Comparison of ENCODE assay signal across 15 cellular contexts in genomic region chr18:30920356-30920755, GRCh38.
DNase-seq lines count a peak whose midpoint lies in the region; ATAC-seq, FAIRE-seq and TF ChIP-seq lines count a peak whose summit lies in the region.
"Had no signal": no experiment of that assay in that cellular context is flagged by ENCODE, and none has a peak within 500 bp of the region (broad histone marks: within the 10 kb centered on the region; RNA-seq: fewer than 3 reads in every experiment).

No MANE protein-coding gene starts in this region.

- TF ChIP-seq EP300 in tibial nerve (IDR thresholded peaks at IDR 0.05), result no peak

- FAIRE-seq in astrocyte (lab: Jason Lieb, UNC), result no peak
- FAIRE-seq: A549, G401.6, GM12891 had no signal

- no peak overlapping the region for H3K4me3 ChIP-seq in astrocyte (ENCODE audit: insufficient read depth, low read depth, low read length)
- no peak overlapping the region for H3K4me3 ChIP-seq in neural progenitor cell
- H3K4me3 ChIP-seq in tibial nerve, result no peak overlapping the region
- H3K4me3 ChIP-seq: A549, GM23338 had no signal

- no peaks in the 10 kb centered on the region for H4K20me1 ChIP-seq in astrocyte (ENCODE audit: insufficient read depth, low read length)
- H4K20me1 ChIP-seq in neural progenitor cell (ENCODE audit: low read depth), result no peaks in the 10 kb centered on the region

- H3K4me3 Mint-ChIP-seq in astrocyte (ENCODE audit: unreplicated experiment) (no peak overlapping the region), neural progenitor cell (no peak overlapping the region)
- H3K4me3 Mint-ChIP-seq: CD4-positive, alpha-beta memory T cell; GM23338 had no signal

- peaks cover 7% of the 10 kb centered on the region for H3K4me1 Mint-ChIP-seq in astrocyte (ENCODE audit: low read depth, unreplicated experiment)
- H3K4me1 Mint-ChIP-seq in neural progenitor cell, result peaks cover under 1% of the 10 kb centered on the region
- H3K4me1 Mint-ChIP-seq: CD4-positive, alpha-beta memory T cell; GM23338 had no signal

- H3K27me3 ChIP-seq in astrocyte (ENCODE audit: insufficient read depth, low read length), result no peaks in the 10 kb centered on the region
- H3K27me3 ChIP-seq in neural progenitor cell, result no peaks in the 10 kb centered on the region
- H3K27me3 ChIP-seq in tibial nerve, result no peaks in the 10 kb centered on the region
- H3K27me3 ChIP-seq: BE2C had no signal

- no peak overlapping the region for H3K27ac ChIP-seq in astrocyte (ENCODE audit: low read depth, low read length)
- no peak overlapping the region for H3K27ac ChIP-seq in neural progenitor cell
- no peak overlapping the region for H3K27ac ChIP-seq in tibial nerve
- H3K27ac ChIP-seq: A549, C4-2B had no signal

- H3K4me1 ChIP-seq in astrocyte (ENCODE audit: insufficient read depth, low read length) (no peaks in the 10 kb centered on the region), neural progenitor cell (no peaks in the 10 kb centered on the region), tibial nerve (no peaks in the 10 kb centered on the region)
- H3K4me1 ChIP-seq: BE2C had no signal

- H2AFZ ChIP-seq in astrocyte (ENCODE audit: low read depth, low read length) (peak overlapping the region; percentile 31), neural progenitor cell (replicated peaks) (peak overlapping the region; percentile 36)
- H2AFZ ChIP-seq: GM23338 had no signal

- H3K27ac Mint-ChIP-seq in astrocyte (ENCODE audit: unreplicated experiment) (peak overlapping the region; percentile 65), neural progenitor cell (no peak overlapping the region)
- H3K27ac Mint-ChIP-seq: CD4-positive, alpha-beta memory T cell; GM23338 had no signal

- DNase-seq in astrocyte (ENCODE audit: low read depth) (peak; percentile 10), iris pigment epithelial cell (ENCODE audit: low read depth) (peak; percentile 15), neural progenitor cell (ENCODE audit: low spot score) (no peak), germinal center (ENCODE audit: low spot score) (no peak), tibial nerve (ENCODE audit: low spot score in 2 of 2) (no peak)
- DNase-seq: BE2C; CD4-positive, alpha-beta memory T cell; DMS79; H7 had no signal

- H3K9me3 ChIP-seq in astrocyte (ENCODE audit: insufficient read depth, low read depth, low read length) (no peaks in the 10 kb centered on the region), neural progenitor cell (ENCODE audit: low read depth) (no peaks in the 10 kb centered on the region), tibial nerve (no peaks in the 10 kb centered on the region)
- H3K9me3 ChIP-seq: A549, BE2C had no signal

- no peak for TF ChIP-seq POLR2A in tibial nerve (IDR thresholded peaks at IDR 0.05)

- H3K27me3 Mint-ChIP-seq in astrocyte (ENCODE audit: low read depth, unreplicated experiment) (no peaks in the 10 kb centered on the region), neural progenitor cell (ENCODE audit: insufficient read depth, low read depth) (no peaks in the 10 kb centered on the region)
- H3K27me3 Mint-ChIP-seq: CD4-positive, alpha-beta memory T cell had no signal

- no peaks in the 10 kb centered on the region for H3K79me2 ChIP-seq in astrocyte (ENCODE audit: insufficient read depth, low read length)
- no peaks in the 10 kb centered on the region for H3K79me2 ChIP-seq in neural progenitor cell (ENCODE audit: low read depth)

- TF ChIP-seq CTCF in astrocyte (IDR thresholded peaks at IDR 0.05; ENCODE audit: insufficient read depth, low read depth, low read length), result no peak
- TF ChIP-seq CTCF in neural progenitor cell (IDR thresholded peaks at IDR 0.05), result no peak
- no peak for TF ChIP-seq CTCF in tibial nerve (IDR thresholded peaks at IDR 0.05)

- WGBS in tibial nerve, 2 donors, result 88 to 89% methylated on average over 3 of the region's 3 CpGs

- H3K9ac ChIP-seq in astrocyte (ENCODE audit: low read length), result no peak overlapping the region
- H3K9ac ChIP-seq in neural progenitor cell, result no peak overlapping the region

- no peak for ATAC-seq in HG03139 (IDR thresholded peaks at IDR 0.05; ENCODE audit: unreplicated experiment)
- ATAC-seq: A549, GM23338 had no signal

- H3K36me3 ChIP-seq in astrocyte (ENCODE audit: insufficient read depth, low read length), result no peaks in the 10 kb centered on the region
- H3K36me3 ChIP-seq in neural progenitor cell, result no peaks in the 10 kb centered on the region
- H3K36me3 ChIP-seq in tibial nerve, result no peaks in the 10 kb centered on the region
- H3K36me3 ChIP-seq: BE2C had no signal

- no peaks in the 10 kb centered on the region for H3F3A ChIP-seq in neural progenitor cell (ENCODE audit: low read depth)

- H3K9me3 Mint-ChIP-seq in astrocyte (ENCODE audit: unreplicated experiment), result no peaks in the 10 kb centered on the region
- H3K9me3 Mint-ChIP-seq in neural progenitor cell, result no peaks in the 10 kb centered on the region
- H3K9me3 Mint-ChIP-seq: GM23338 had no signal

- no peaks in the 10 kb centered on the region for H3K36me3 Mint-ChIP-seq in astrocyte (ENCODE audit: low read depth, unreplicated experiment)
- H3K36me3 Mint-ChIP-seq in neural progenitor cell, result no peaks in the 10 kb centered on the region
- H3K36me3 Mint-ChIP-seq: CD4-positive, alpha-beta memory T cell had no signal

- H3K4me2 ChIP-seq in astrocyte (ENCODE audit: low read length) (peak overlapping the region; percentile 4), neural progenitor cell (no peak overlapping the region)
- H3K4me2 ChIP-seq: A549, GM23338 had no signal

Comparison
In these comparisons a context has a peak if more than half of its experiments do, and no peak if none do; other contexts are left out.
1. DNase-seq: peak in astrocyte (single experiment) and iris pigment epithelial cell (single experiment); none in neural progenitor cell (single experiment), germinal center (single experiment) and tibial nerve (0 of 2).